Comparison of ENCODE assay signal across 6 cellular contexts in the genomic region with DNA sequence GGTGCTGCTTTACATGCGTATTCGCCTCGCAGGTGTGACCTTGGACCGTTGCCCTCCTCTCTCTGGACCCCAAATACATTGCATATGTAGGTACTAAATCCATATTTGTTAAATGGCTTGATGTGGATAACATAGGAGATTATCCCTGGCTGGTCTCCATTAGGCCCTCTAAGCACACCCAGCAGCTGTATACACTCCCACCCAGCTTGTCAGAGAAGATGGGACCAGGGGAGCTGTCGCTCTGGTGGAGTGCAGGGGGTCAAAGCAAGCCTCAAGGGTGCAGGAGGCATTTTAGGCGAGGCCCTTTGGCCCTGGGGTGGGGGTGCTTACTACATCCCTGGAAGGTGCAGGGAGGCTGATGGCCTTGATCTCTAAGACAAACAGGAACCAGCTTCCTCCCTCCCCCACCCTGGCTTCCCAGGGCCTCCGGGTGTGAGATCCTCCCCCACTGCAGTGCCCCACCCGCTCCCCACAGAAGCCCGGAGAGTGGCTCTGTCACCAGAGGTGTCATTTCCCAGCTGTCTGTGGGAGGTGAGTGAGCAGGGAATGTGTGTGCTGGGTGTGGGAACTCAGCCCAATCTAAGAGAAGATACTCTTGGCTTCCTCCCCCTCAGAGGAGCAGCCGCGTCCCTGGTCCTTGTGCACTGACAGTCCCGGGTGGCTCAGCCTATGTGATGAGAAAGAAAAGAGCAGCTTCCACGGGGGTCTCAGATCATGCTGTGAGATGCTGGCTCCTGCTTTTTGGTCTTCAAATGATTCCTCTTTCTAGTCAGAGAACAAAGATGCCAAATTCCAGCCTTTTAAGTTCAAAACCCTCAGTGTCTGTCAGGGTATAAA. TPM values are rescaled to one million over a fixed set of nuclear protein-coding genes. Genes with fewer than 3 reads are reported as not detected.
DNase-seq lines count a peak whose midpoint lies in the region; ATAC-seq and TF ChIP-seq lines count a peak whose summit lies in the region.

No MANE protein-coding gene starts in this region.

- H3K9me3 Mint-ChIP-seq in nephron = no peaks in the 10 kb centered on the region

- H3K27ac Mint-ChIP-seq in nephron = peak overlapping the region; percentile 92 to 99 (median 95)

- no peaks in the 10 kb centered on the region for H3K27me3 Mint-ChIP-seq in nephron (ENCODE audit: low read depth)

- DNase-seq in EH (ENCODE audit: low read depth) (peak; percentile 79), RPMI7951 (ENCODE audit: low read depth) (peak; percentile 77), cerebellar cortex (ENCODE audit: low spot score) (peak; percentile 73)

- H3K36me3 Mint-ChIP-seq in nephron (ENCODE audit: low read depth) = peaks cover 15% of the 10 kb centered on the region

- ATAC-seq in HG03565 (IDR thresholded peaks at IDR 0.05; ENCODE audit: unreplicated experiment) (no peak), HG02678 (IDR thresholded peaks at IDR 0.05; ENCODE audit: unreplicated experiment) (no peak)

- H3K4me3 Mint-ChIP-seq in nephron = peak overlapping the region; percentile 90 to 97 (median 96)

- no peak for TF ChIP-seq CTCF in nephron (IDR thresholded peaks at IDR 0.05; ENCODE audit: unreplicated experiment in 3 of 3)

- peaks cover 40% of the 10 kb centered on the region for H3K4me1 Mint-ChIP-seq in nephron

RNA-seq across cellular contexts. Expression of gene VAMP2, which starts 1.4 kb away (rescaled TPM):
- total RNA-seq in RPMI7951 (2014; rRNA removed; shearing (Covaris generic)) = 2.0 and 2.1 TPM in 2 replicates

RNA-seq across cellular contexts. Expression of gene TMEM107, which starts 12.0 kb away (rescaled TPM):
- 53.3 and 64.7 TPM in 2 replicates for total RNA-seq in RPMI7951 (2014; rRNA removed; shearing (Covaris generic))

RNA-seq across cellular contexts. Expression of gene PER1, which starts 12.0 kb away (rescaled TPM):
- 3.0 and 8.2 TPM in 2 replicates for total RNA-seq in RPMI7951 (2014; rRNA removed; shearing (Covaris generic))

RNA-seq across cellular contexts. Expression of gene BORCS6, which starts 25.8 kb away (rescaled TPM):
- total RNA-seq in RPMI7951 (2014; rRNA removed; shearing (Covaris generic)) = 3.0 and 5.9 TPM in 2 replicates

RNA-seq across cellular contexts. Expression of gene HES7, which starts 40.3 kb away (rescaled TPM):
- 0.48 TPM in 1 of 2 replicates, not detected in the other for total RNA-seq in RPMI7951 (2014; rRNA removed; shearing (Covaris generic))
